In the genomic region with DNA sequence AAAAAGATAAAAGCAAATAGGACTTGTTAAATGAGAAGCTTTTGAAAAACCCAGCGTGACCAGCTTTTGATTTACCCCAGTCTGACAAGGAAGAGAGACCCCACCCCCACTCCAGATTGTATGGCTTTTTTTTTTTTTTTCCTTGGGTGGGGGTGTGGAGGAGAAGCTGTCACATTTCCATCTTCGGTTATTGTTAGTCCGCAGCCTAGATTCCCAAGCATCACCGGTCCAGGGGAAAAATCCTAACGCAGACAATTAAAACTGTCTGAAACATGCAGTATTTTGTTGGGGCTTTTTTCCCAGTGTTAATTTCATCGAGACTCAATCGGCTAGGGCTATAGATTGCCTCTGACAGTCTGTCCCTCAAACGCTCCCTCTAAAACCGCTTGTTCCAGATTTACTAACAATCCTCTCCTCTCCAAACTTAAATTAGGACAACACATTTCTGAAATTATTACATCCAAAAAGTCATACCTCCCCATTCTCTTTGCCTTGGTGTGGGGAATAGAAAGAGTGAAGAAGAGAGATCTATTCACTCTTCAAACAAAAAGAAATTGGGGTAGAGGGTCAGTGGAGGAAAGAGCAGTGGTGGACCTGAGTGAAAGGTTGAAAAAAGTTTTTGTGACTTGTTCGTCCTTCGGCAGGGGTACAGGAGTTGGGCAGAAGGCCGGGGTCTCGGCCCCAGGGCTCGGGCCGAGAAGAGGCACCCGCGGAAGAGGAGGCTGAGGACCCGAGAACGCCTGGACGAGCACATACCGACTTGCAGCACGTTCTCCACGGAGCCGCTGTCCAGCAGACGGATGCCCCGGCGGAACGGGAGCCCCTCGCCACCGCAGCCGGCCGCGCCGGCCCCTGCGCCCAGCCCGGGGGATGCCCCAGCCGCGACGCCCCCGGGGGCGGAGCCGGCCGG, we compare ENCODE assay signal across 8 cellular contexts.
DNase-seq lines count a peak whose midpoint lies in the region; ATAC-seq and TF ChIP-seq lines count a peak whose summit lies in the region.

No MANE protein-coding gene starts in this region.

- H3K4me3 ChIP-seq in skin epidermis: peak overlapping the region in 6 of 7 experiments; percentile 68 to 85 (median 78)

- in situ Hi-C loops in T47D (cut with HindIII; ENCODE audit: low pct_unique_long_range_greater_than_20kb, low sequenced_read_pairs): no loop called here

- no peak for TF ChIP-seq CTCF in RWPE1 (conservative IDR thresholded peaks at IDR 0.05; ENCODE audit: low read depth)

- CTCF ChIA-PET in RWPE1 (lab: Yijun Ruan, JAX): interaction anchor here (0.9 kb wide), 1 partner anchor 10 kb away, joined by 3 read pairs; no protein-coding TSS in a partner anchor

- DNase-seq in ELF-1 (ENCODE audit: low read depth, low spot score) (peak; percentile 65), RWPE1 (ENCODE audit: low spot score) (peak; percentile 18), T47D (ENCODE audit: low read depth in 1 of 2, low spot score in 1 of 2) (peak; percentile 43 to 44), inferior parietal cortex (ENCODE audit: extremely low spot score) (peak; percentile 44), NCI-H1048 (lab: John Stamatoyannopoulos, UW) (no peak)

- H3K27ac ChIP-seq in RWPE1 (no peak overlapping the region), skin epidermis (peak overlapping the region in 2 of 21 experiments; percentile 36 to 56)

- POLR2A ChIA-PET in RWPE1 (lab: Yijun Ruan, JAX; ENCODE audit: low non-redundant PET): interaction anchor here (0.6 kb wide), 1 partner anchor 242 kb away, joined by 3 read pairs; no protein-coding TSS in a partner anchor

- peak; percentile 28 for ATAC-seq in HG03066 (IDR thresholded peaks at IDR 0.05; ENCODE audit: low read depth, unreplicated experiment)
- ATAC-seq in HG03139 (IDR thresholded peaks at IDR 0.05; ENCODE audit: unreplicated experiment): no peak
